ENCODE assay signal across 3 cellular contexts in genomic region chr9:82729141-82729540, GRCh38.
TF ChIP-seq lines count a peak whose summit lies in the region.

No MANE protein-coding gene starts in this region.

TF ChIP-seq in HepG2, 621 proteins besides CTCF, POLR2A, EP300 and RAD21:
- TF ChIP-seq MTA1 (CRISPR knock-in tag; IDR thresholded peaks at IDR 0.05; ENCODE audit: borderline replicate concordance) (no peak), MAFK (conservative IDR thresholded peaks at IDR 0.05 in 1 of 2, IDR thresholded peaks at IDR 0.05 in 1 of 2; ENCODE audit: low read length in 2 of 2) (peak; percentile 62 to 73), ZNF614 (CRISPR knock-in tag; IDR thresholded peaks at IDR 0.05; ENCODE audit: borderline replicate concordance) (no peak), MAFF (IDR thresholded peaks at IDR 0.05; ENCODE audit: low read depth, low read length) (peak; percentile 64), REPIN1 (CRISPR knock-in tag; IDR thresholded peaks at IDR 0.05; ENCODE audit: borderline replicate concordance, low read depth) (no peak)
TF ChIP-seq in HepG2: peak in this region for 2.

TF ChIP-seq in A549, 52 proteins besides CTCF, POLR2A, EP300 and RAD21:
- TF ChIP-seq RARB (CRISPR knock-in tag; IDR thresholded peaks at IDR 0.05) (no peak), MAFK (IDR thresholded peaks at IDR 0.05; ENCODE audit: partially characterized antibody) (peak; percentile 35)
TF ChIP-seq in A549: peak in this region for 1.

TF ChIP-seq in IMR-90, 13 proteins besides CTCF, POLR2A, EP300 and RAD21:
- TF ChIP-seq, protein P1, sequence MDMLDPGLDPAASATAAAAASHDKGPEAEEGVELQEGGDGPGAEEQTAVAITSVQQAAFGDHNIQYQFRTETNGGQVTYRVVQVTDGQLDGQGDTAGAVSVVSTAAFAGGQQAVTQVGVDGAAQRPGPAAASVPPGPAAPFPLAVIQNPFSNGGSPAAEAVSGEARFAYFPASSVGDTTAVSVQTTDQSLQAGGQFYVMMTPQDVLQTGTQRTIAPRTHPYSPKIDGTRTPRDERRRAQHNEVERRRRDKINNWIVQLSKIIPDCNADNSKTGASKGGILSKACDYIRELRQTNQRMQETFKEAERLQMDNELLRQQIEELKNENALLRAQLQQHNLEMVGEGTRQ (IDR thresholded peaks at IDR 0.05; ENCODE audit: low read depth, low read length), result no peak
- peak; percentile 29; the same call in 1 of the 2 replicates for TF ChIP-seq MAFK (IDR thresholded peaks at IDR 0.05; ENCODE audit: low read depth, low read length)
